ENCODE assay signal across 8 cellular contexts in the genomic region with DNA sequence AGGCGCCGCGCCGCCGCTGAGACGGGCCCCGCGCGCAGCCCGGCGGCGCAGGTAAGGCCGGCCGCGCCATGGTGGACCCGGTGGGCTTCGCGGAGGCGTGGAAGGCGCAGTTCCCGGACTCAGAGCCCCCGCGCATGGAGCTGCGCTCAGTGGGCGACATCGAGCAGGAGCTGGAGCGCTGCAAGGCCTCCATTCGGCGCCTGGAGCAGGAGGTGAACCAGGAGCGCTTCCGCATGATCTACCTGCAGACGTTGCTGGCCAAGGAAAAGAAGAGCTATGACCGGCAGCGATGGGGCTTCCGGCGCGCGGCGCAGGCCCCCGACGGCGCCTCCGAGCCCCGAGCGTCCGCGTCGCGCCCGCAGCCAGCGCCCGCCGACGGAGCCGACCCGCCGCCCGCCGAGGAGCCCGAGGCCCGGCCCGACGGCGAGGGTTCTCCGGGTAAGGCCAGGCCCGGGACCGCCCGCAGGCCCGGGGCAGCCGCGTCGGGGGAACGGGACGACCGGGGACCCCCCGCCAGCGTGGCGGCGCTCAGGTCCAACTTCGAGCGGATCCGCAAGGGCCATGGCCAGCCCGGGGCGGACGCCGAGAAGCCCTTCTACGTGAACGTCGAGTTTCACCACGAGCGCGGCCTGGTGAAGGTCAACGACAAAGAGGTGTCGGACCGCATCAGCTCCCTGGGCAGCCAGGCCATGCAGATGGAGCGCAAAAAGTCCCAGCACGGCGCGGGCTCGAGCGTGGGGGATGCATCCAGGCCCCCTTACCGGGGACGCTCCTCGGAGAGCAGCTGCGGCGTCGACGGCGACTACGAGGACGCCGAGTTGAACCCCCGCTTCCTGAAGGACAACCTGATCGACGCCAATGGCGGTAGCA. TPM values are rescaled to one million over a fixed set of nuclear protein-coding genes. Genes with fewer than 3 reads are reported as not detected.
A peak's percentile ranks its signal among the peaks of the same experiment; 100 is the strongest.
DNase-seq lines count a peak whose midpoint lies in the region; ATAC-seq and TF ChIP-seq lines count a peak whose summit lies in the region.

No MANE protein-coding gene starts in this region.

- ATAC-seq in HG03135 (IDR thresholded peaks at IDR 0.05; ENCODE audit: unreplicated experiment) (no peak), GM21515 (IDR thresholded peaks at IDR 0.05; ENCODE audit: unreplicated experiment) (no peak)

- H3K9me3 ChIP-seq in BE2C (peaks cover 7% of the 10 kb centered on the region; the same call in 1 of the 2 replicates), iPS-18a (ENCODE audit: control insufficient read depth, low read depth, low read length) (peaks cover 7% of the 10 kb centered on the region)

- H3K4me1 ChIP-seq in BE2C (peaks cover 3% of the 10 kb centered on the region), iPS-18a (ENCODE audit: control insufficient read depth, low read depth, low read length) (peaks cover 28% of the 10 kb centered on the region)

- DNase-seq in BE2C (no peak), HL-60 (ENCODE audit: low read depth in 1 of 2, low spot score in 1 of 2) (no peak), erythroblast (lab: John Stamatoyannopoulos, UW) (no peak)
- DNase-seq in activated naive CD4-positive, alpha-beta T cell treated with anti-CD3 and anti-CD28 coated beads, Interleukin-2, amount 50 U/mL, for 16 hours = peak; percentile 29
- peak; percentile 17 for DNase-seq in stimulated activated CD4-positive, alpha-beta T cell treated with anti-CD3 and anti-CD28 coated beads, Interleukin-4, amount 100 ng/mL, for 24 hours

- H3K9ac ChIP-seq in iPS-18a (ENCODE audit: low read length) = peak overlapping the region; percentile 40

- peak overlapping the region; percentile 66 for H3K27ac ChIP-seq in HL-60 (replicated peaks)
- no peak overlapping the region for H3K27ac ChIP-seq in iPS-18a (ENCODE audit: low read length)

- H3K36me3 ChIP-seq in BE2C (peaks cover 13% of the 10 kb centered on the region), iPS-18a (ENCODE audit: control insufficient read depth, low read depth, low read length) (no peaks in the 10 kb centered on the region)

- peak overlapping the region; percentile 71 for H3K4me3 ChIP-seq in BE2C (ENCODE audit: low read depth, low read length)
- H3K4me3 ChIP-seq in HL-60 (replicated peaks; ENCODE audit: insufficient read depth, low read length) = peak overlapping the region; percentile 82
- H3K4me3 ChIP-seq in iPS-18a (ENCODE audit: low read length) = peak overlapping the region; percentile 75

- H3K27me3 ChIP-seq in BE2C (no peaks in the 10 kb centered on the region), HL-60 (ENCODE audit: insufficient read depth, poor library complexity, severe bottlenecking) (no peaks in the 10 kb centered on the region), iPS-18a (ENCODE audit: control insufficient read depth, insufficient read depth, low read length) (peaks cover 11% of the 10 kb centered on the region)

- TF ChIP-seq CTCF in BE2C (IDR thresholded peaks at IDR 0.05; ENCODE audit: low read depth, low read length) = no peak
- TF ChIP-seq CTCF in HL-60 (IDR thresholded peaks at IDR 0.05; ENCODE audit: insufficient read depth, low read length) = no peak

- TF ChIP-seq POLR2A in erythroblast (IDR thresholded peaks at IDR 0.05; ENCODE audit: low read length) = no peak

RNA-seq across cellular contexts. Expression of gene BCR, which starts 0.8 kb away (rescaled TPM):
- 59.1 TPM for polyA plus RNA-seq in BE2C (2012; ENCODE audit: insufficient read depth, insufficient read length, low read depth)

RNA-seq across cellular contexts. Expression of gene RAB36, which starts 35.9 kb away (rescaled TPM):
- polyA plus RNA-seq in BE2C (2012; ENCODE audit: insufficient read depth, insufficient read length, low read depth) = 2.8 TPM

RNA-seq across cellular contexts. Expression of gene RSPH14, which starts 39.3 kb away (rescaled TPM):
- polyA plus RNA-seq in BE2C (2012; ENCODE audit: insufficient read depth, insufficient read length, low read depth) = not detected

Comparison
In these comparisons a context has a peak if more than half of its experiments do, and no peak if none do; other contexts are left out.
1. DNase-seq: peak in activated naive CD4-positive, alpha-beta T cell treated with anti-CD3 and anti-CD28 coated beads, Interleukin-2, amount 50 U/mL, for 16 hours (single experiment) and stimulated activated CD4-positive, alpha-beta T cell treated with anti-CD3 and anti-CD28 coated beads, Interleukin-4, amount 100 ng/mL, for 24 hours (single experiment); none in BE2C (single experiment), HL-60 (0 of 2) and erythroblast (0 of 2).
2. Peak in every context shown above with its lines, with median percentiles within 50 percentile points of each other: H3K4me3 ChIP-seq.